8 cellular contexts compared by ENCODE assay signal in genomic region chr22:32801436-32802290, GRCh38. TPM values are rescaled to one million over a fixed set of nuclear protein-coding genes. Genes with fewer than 3 reads are reported as not detected.
DNase-seq lines count a peak whose midpoint lies in the region; ATAC-seq and TF ChIP-seq lines count a peak whose summit lies in the region.

Gene TIMP3 (plus strand): TSS chr22:32801705. CDS start chr22:32802002, 297 bp downstream.

- CTCF ChIA-PET in RWPE1 (lab: Yijun Ruan, JAX), result interaction anchor here (0.5 kb wide), 1 partner anchor 160 kb away, joined by 3 read pairs; no protein-coding TSS in a partner anchor

- POLR2A ChIA-PET in RWPE1 (lab: Yijun Ruan, JAX; ENCODE audit: low non-redundant PET), result no interaction called here

- WGBS in suprapubic skin, result under 1% methylated on average over 33 of the region's 88 CpGs

- H3K9me3 ChIP-seq in suprapubic skin, result no peaks in the 10 kb centered on the region

- peak within 1 kb of the TSS; percentile 80 for H3K4me3 ChIP-seq in suprapubic skin

- no peak for TF ChIP-seq EP300 in suprapubic skin (IDR thresholded peaks at IDR 0.05)

- no peak for ATAC-seq in GM19397 (IDR thresholded peaks at IDR 0.05; ENCODE audit: unreplicated experiment)
- ATAC-seq in GM18505 (IDR thresholded peaks at IDR 0.05; ENCODE audit: unreplicated experiment), result no peak
- ATAC-seq in HG02588 (IDR thresholded peaks at IDR 0.05; ENCODE audit: unreplicated experiment), result no peak

- TF ChIP-seq CTCF in RWPE1 (conservative IDR thresholded peaks at IDR 0.05; ENCODE audit: low read depth) (no peak), suprapubic skin (IDR thresholded peaks at IDR 0.05) (no peak)

- H3K27me3 ChIP-seq in suprapubic skin, result no peaks in the 10 kb centered on the region

- H3K4me1 ChIP-seq in suprapubic skin, result peaks cover 47% of the 10 kb centered on the region

- H3K36me3 ChIP-seq in suprapubic skin, result no peaks in the 10 kb centered on the region

- H3K27ac ChIP-seq in RWPE1 (peak within 1 kb of the TSS; percentile 90), suprapubic skin (peak within 1 kb of the TSS; percentile 91)

- DNase-seq in GM04504 (ENCODE audit: low read depth) (peak; percentile 81), RWPE1 (ENCODE audit: low spot score) (peak; percentile 41), epidermal melanocyte (ENCODE audit: insufficient read length, low spot score) (peak; percentile 82), medulla oblongata (ENCODE audit: extremely low spot score) (peak; percentile 74), suprapubic skin (ENCODE audit: low spot score in 2 of 2) (peak; percentile 92)

- peak; percentile 79 to 98 for TF ChIP-seq POLR2A in suprapubic skin (IDR thresholded peaks at IDR 0.05)
- no peak for TF ChIP-seq POLR2A in GM18505 (IDR thresholded peaks at IDR 0.05; ENCODE audit: borderline replicate concordance, extremely low read depth, insufficient read depth, insufficient read length)

RNA-seq across cellular contexts. Expression of gene TIMP3, which starts in this region (rescaled TPM):
- total RNA-seq in suprapubic skin, result 100 to 1,000 TPM; 148 to 295 (median 170) TPM

Comparison
In these comparisons a context has a peak if more than half of its experiments do, and no peak if none do; other contexts are left out.
1. DNase-seq: peak in every context shown above with its lines; median percentile 92 in suprapubic skin; 82 in epidermal melanocyte; 81 in GM04504; 74 in medulla oblongata; 41 in RWPE1.